In genomic region chr19:41263850-41264580, GRCh38 we compare ENCODE assay signal across 1 cellular context.
A peak's percentile ranks its signal among the peaks of the same experiment; 100 is the strongest.
TF ChIP-seq lines count a peak whose summit lies in the region.

HNRNPUL1 (plus strand) TSS chr19:41264372; CDS start chr19:41264504, 132 bp downstream.

TF ChIP-seq in liver, 16 proteins besides CTCF, POLR2A, EP300 and RAD21 (continued from another document):
- TF ChIP-seq ATF3 (IDR thresholded peaks at IDR 0.05) (peak; percentile 59), NR2F2 (IDR thresholded peaks at IDR 0.05) (no peak), EGR1 (IDR thresholded peaks at IDR 0.05; ENCODE audit: low read depth in 2 of 2) (peak; percentile 32 to 57), ZBTB33 (IDR thresholded peaks at IDR 0.05) (peak; percentile 55)
TF ChIP-seq in liver: peak in this region for 10.
